In the genomic region with DNA sequence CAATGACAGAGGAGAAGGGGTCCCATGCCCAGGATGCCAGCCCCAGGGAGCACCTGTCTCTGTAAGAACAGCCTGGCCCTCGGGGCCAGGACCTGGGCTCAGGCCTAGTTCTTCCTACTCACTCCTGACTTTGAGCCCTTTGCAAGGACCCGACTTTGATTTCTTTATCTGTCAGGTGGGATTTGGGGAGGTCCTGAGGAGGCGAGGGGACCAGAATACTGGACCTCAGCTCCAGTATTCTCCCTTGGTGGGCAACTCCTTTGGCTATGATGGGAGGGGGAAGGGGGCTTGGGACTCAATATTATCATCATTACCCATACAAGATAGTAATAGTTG, we compare ENCODE assay signal across 8 cellular contexts. TPM values are rescaled to one million over a fixed set of nuclear protein-coding genes. Genes with fewer than 3 reads are reported as not detected.
DNase-seq lines count a peak whose midpoint lies in the region; ATAC-seq, FAIRE-seq and TF ChIP-seq lines count a peak whose summit lies in the region.

No MANE protein-coding gene starts in this region.

- H4K20me1 ChIP-seq in mammary epithelial cell (ENCODE audit: insufficient read depth, low read length), result no peaks in the 10 kb centered on the region

- POLR2A ChIA-PET in A549 (lab: Yijun Ruan, JAX), result no interaction called here

- in situ Hi-C loops in mammary epithelial cell (cut with MboI; ENCODE audit: low sequenced_read_pairs in 2 of 2), result no loop called here

- H3K27ac ChIP-seq in A549 (peak overlapping the region; percentile 57 to 80; a peak in 5 of 6 replicates), HL-60 (replicated peaks) (no peak overlapping the region), mammary epithelial cell (ENCODE audit: insufficient read depth, low read depth, low read length) (no peak overlapping the region)

- no peaks in the 10 kb centered on the region for H3K9me3 Mint-ChIP-seq in naive B cell

- dilution Hi-C loops in mammary epithelial cell (cut with HindIII; ENCODE audit: low sequenced_read_pairs), result no loop called here

- H3K9me3 ChIP-seq in A549, result no peaks in the 10 kb centered on the region
- H3K9me3 ChIP-seq in mammary epithelial cell (replicated peaks; ENCODE audit: insufficient read depth, low read length), result no peaks in the 10 kb centered on the region

- H3K27me3 ChIP-seq in HL-60 (ENCODE audit: insufficient read depth, poor library complexity, severe bottlenecking) (no peaks in the 10 kb centered on the region), mammary epithelial cell (ENCODE audit: insufficient read depth, low read length) (no peaks in the 10 kb centered on the region)

- peak overlapping the region; percentile 84 for H2AFZ ChIP-seq in mammary epithelial cell (ENCODE audit: low read depth, low read length)

- no peak for TF ChIP-seq EP300 in A549 (IDR thresholded peaks at IDR 0.05)

- TF ChIP-seq RAD21 in A549 (conservative IDR thresholded peaks at IDR 0.05 in 1 of 2, IDR thresholded peaks at IDR 0.05 in 1 of 2), result no peak

- H3K9ac ChIP-seq in mammary epithelial cell (ENCODE audit: insufficient read depth, low read length), result no peak overlapping the region

- BruUV-seq in mammary epithelial cell (replicated peaks; lab: Mats Ljungman, UMichigan), result no TSS peak

- H3K4me2 ChIP-seq in A549 (peak overlapping the region; percentile 88), mammary epithelial cell (ENCODE audit: insufficient read depth, low read depth, low read length) (peak overlapping the region; percentile 95)

- DNase-seq in A549 (ENCODE audit: low read depth in 1 of 2, low spot score in 1 of 2), result no peak
- no peak for DNase-seq in HL-60 (ENCODE audit: low read depth in 1 of 2, low spot score in 1 of 2)
- no peak for DNase-seq in mammary epithelial cell
- DNase-seq in naive B cell, result no peak
- DNase-seq in left lobe of liver (ENCODE audit: low spot score), result no peak
- DNase-seq in C1 segment of cervical spinal cord (lab: John Stamatoyannopoulos, UW), result no peak
- no peak for DNase-seq in HTR-8/SVneo (ENCODE audit: insufficient read length, low spot score)

- H3K79me2 ChIP-seq in mammary epithelial cell (ENCODE audit: insufficient read depth, low read length), result no peaks in the 10 kb centered on the region

- TF ChIP-seq POLR2A in A549 (IDR thresholded peaks at IDR 0.05; ENCODE audit: low read length), result no peak

- H3K36me3 Mint-ChIP-seq in naive B cell, result no peaks in the 10 kb centered on the region

- CTCF ChIA-PET in A549 (lab: Yijun Ruan, JAX) (no interaction called here), mammary epithelial cell (lab: Charles Lee; ENCODE audit: low non-redundant PET) (no interaction called here)

- peak overlapping the region; percentile 75 to 88 (median 82) for H3K4me3 Mint-ChIP-seq in naive B cell

- intact Hi-C loops in mammary epithelial cell (cut with micrococcal nuclease), result no loop called here

- FAIRE-seq in A549 (lab: Jason Lieb, UNC), result no peak
- FAIRE-seq in HTR-8/SVneo (lab: Jason Lieb, UNC), result no peak

- peaks cover 24 to 46% (median 41%) of the 10 kb centered on the region in 3 donors for H3K4me1 Mint-ChIP-seq in naive B cell

- ATAC-seq in A549 (no peak), naive B cell (ENCODE audit: low read depth in 2 of 2) (no peak), HG03025 (IDR thresholded peaks at IDR 0.05; ENCODE audit: low FRiP score, unreplicated experiment) (no peak), left lobe of liver (no peak)

- WGBS in A549 (ENCODE audit: missing lambda C conversion rate), result 83% methylated on average over 2 of the region's 3 CpGs
- WGBS in mammary epithelial cell (ENCODE audit: low coverage, missing lambda C conversion rate), result 68% methylated on average over 3 of the region's 3 CpGs

- peaks cover 0 to 10% (median 0%) of the 10 kb centered on the region in 3 donors for H3K27me3 Mint-ChIP-seq in naive B cell

- no peak for TF ChIP-seq CTCF in A549 (IDR thresholded peaks at IDR 0.05)
- TF ChIP-seq CTCF in HL-60 (IDR thresholded peaks at IDR 0.05; ENCODE audit: insufficient read depth, low read length), result no peak
- no peak for TF ChIP-seq CTCF in mammary epithelial cell (conservative IDR thresholded peaks at IDR 0.05 in 1 of 2, IDR thresholded peaks at IDR 0.05 in 1 of 2; ENCODE audit: extremely low read depth in 1 of 2, insufficient read depth in 1 of 2, low read depth in 1 of 2, low read length in 2 of 2)

- H3K27ac Mint-ChIP-seq in naive B cell, result peak overlapping the region in 2 of 6 donors; percentile 7 to 47

- H3K4me1 ChIP-seq in A549 (peaks cover 11% of the 10 kb centered on the region; the same call in 2 of the 3 replicates), mammary epithelial cell (ENCODE audit: insufficient read depth, low read length) (peaks cover 5% of the 10 kb centered on the region)

- H3K4me3 ChIP-seq in A549 (peak overlapping the region; percentile 54), HL-60 (replicated peaks; ENCODE audit: insufficient read depth, low read length) (peak overlapping the region; percentile 41), mammary epithelial cell (replicated peaks in 1 of 3; ENCODE audit: insufficient read depth in 1 of 3, low read depth in 2 of 3, low read length in 3 of 3) (peak overlapping the region; percentile 43 to 49 (median 46))

- no peaks in the 10 kb centered on the region for H3K36me3 ChIP-seq in mammary epithelial cell (ENCODE audit: insufficient read depth, low read length)

TF ChIP-seq in A549, 52 proteins besides CTCF, POLR2A, EP300 and RAD21:
- TF ChIP-seq GATA3 (IDR thresholded peaks at IDR 0.05; ENCODE audit: borderline replicate concordance) (no peak), CHD2 (IDR thresholded peaks at IDR 0.05; ENCODE audit: low read length, partially characterized antibody) (no peak), HOXB5 (CRISPR knock-in tag; IDR thresholded peaks at IDR 0.05) (no peak)

RNA-seq across cellular contexts. Expression of gene KCNQ4, which starts 18.1 kb away (rescaled TPM):
- 0.08 and 0.09 TPM in 2 replicates for polyA plus RNA-seq in A549 (2011; rRNA removed)
- polyA plus RNA-seq in A549 (2012; cell fraction: cytosol; rRNA removed), result 0.17 and 0.30 TPM in 2 replicates
- 0.95 and 1.7 TPM in 2 replicates for polyA plus RNA-seq in A549 (2012; cell fraction: nucleus; rRNA removed)
- polyA plus RNA-seq in A549 (2017; fragmentation: RNase III; extraction: RNeasy Plus Mini Kit Qiagen cat#74134 plus additional on column Dnase treatment), result 0.17 to 0.24 TPM (median 0.22 TPM) in 3 replicates
- polyA minus RNA-seq in A549 (2011; rRNA and poly(A)+ RNA removed), result 0.17 and 0.24 TPM in 2 replicates
- total RNA-seq in mammary epithelial cell, result not detected
- 0.02 TPM for polyA plus RNA-seq in mammary epithelial cell
- not detected for polyA minus RNA-seq in mammary epithelial cell
- under 1 TPM in 1 of 6 donors, not detected in 5; 0.11 TPM for polyA plus RNA-seq in naive B cell (ENCODE audit: low read depth in 6 of 6)
- total RNA-seq in left lobe of liver, result 0.20 TPM

Comparison
In these comparisons a context has a peak if more than half of its experiments do, and no peak if none do; other contexts are left out.
1. H3K27ac ChIP-seq: peak in A549 (2 of 2); none in HL-60 (single experiment) and mammary epithelial cell (single experiment).
2. Peak in every context shown above with its lines, with median percentiles within 50 percentile points of each other: H3K4me3 ChIP-seq.